In the genomic region with DNA sequence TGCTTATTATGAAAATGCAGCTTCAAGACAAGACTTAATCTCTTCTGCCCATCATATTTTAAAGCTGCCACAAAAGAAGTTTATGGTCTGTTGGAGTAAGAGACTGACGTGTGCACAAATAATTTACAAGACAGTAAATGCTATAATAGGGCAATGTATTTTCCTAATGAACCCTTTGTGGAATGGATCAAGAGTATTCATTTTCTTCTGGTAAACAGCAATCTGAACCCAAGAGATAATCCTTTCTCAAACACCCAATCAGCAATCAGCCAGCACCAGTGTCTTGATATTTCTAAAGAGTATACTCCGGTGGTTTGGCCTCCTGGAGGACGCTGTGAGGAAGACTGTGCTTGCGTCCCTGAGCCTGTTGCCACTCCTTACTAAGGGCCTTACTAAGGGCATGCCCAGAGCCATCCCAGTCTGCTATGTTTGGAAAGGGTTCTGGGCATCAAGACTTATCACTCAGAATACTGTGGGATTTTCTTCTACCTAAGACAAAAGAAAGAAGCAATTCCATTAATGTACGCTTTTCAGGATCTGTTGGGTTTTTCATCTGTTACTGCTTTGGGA, we compare ENCODE assay signal across 2 cellular contexts.
A peak's percentile ranks its signal among the peaks of the same experiment; 100 is the strongest.
TF ChIP-seq lines count a peak whose summit lies in the region.

No MANE protein-coding gene starts in this region.

TF ChIP-seq in GM23338, 12 proteins besides CTCF, POLR2A, EP300 and RAD21 (continues in another document):
- TF ChIP-seq, protein P1, sequence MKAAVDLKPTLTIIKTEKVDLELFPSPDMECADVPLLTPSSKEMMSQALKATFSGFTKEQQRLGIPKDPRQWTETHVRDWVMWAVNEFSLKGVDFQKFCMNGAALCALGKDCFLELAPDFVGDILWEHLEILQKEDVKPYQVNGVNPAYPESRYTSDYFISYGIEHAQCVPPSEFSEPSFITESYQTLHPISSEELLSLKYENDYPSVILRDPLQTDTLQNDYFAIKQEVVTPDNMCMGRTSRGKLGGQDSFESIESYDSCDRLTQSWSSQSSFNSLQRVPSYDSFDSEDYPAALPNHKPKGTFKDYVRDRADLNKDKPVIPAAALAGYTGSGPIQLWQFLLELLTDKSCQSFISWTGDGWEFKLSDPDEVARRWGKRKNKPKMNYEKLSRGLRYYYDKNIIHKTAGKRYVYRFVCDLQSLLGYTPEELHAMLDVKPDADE (IDR thresholded peaks at IDR 0.05): no peak
- TF ChIP-seq EZH2phosphoT487 (IDR thresholded peaks at IDR 0.05; ENCODE audit: unreplicated experiment) (no peak), CREB1 (CRISPR knock-in tag; IDR thresholded peaks at IDR 0.05; ENCODE audit: low read depth) (no peak), JUNB (IDR thresholded peaks at IDR 0.05; ENCODE audit: unreplicated experiment) (no peak), STAT1 (IDR thresholded peaks at IDR 0.05; ENCODE audit: unreplicated experiment) (no peak), NANOG (IDR thresholded peaks at IDR 0.05; ENCODE audit: borderline replicate concordance) (no peak), ZNF331 (CRISPR knock-in tag; IDR thresholded peaks at IDR 0.05; ENCODE audit: low read depth) (no peak), POLR2AphosphoS5 (IDR thresholded peaks at IDR 0.05; ENCODE audit: low read depth) (no peak)
- TF ChIP-seq, protein P2, sequence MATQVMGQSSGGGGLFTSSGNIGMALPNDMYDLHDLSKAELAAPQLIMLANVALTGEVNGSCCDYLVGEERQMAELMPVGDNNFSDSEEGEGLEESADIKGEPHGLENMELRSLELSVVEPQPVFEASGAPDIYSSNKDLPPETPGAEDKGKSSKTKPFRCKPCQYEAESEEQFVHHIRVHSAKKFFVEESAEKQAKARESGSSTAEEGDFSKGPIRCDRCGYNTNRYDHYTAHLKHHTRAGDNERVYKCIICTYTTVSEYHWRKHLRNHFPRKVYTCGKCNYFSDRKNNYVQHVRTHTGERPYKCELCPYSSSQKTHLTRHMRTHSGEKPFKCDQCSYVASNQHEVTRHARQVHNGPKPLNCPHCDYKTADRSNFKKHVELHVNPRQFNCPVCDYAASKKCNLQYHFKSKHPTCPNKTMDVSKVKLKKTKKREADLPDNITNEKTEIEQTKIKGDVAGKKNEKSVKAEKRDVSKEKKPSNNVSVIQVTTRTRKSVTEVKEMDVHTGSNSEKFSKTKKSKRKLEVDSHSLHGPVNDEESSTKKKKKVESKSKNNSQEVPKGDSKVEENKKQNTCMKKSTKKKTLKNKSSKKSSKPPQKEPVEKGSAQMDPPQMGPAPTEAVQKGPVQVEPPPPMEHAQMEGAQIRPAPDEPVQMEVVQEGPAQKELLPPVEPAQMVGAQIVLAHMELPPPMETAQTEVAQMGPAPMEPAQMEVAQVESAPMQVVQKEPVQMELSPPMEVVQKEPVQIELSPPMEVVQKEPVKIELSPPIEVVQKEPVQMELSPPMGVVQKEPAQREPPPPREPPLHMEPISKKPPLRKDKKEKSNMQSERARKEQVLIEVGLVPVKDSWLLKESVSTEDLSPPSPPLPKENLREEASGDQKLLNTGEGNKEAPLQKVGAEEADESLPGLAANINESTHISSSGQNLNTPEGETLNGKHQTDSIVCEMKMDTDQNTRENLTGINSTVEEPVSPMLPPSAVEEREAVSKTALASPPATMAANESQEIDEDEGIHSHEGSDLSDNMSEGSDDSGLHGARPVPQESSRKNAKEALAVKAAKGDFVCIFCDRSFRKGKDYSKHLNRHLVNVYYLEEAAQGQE (IDR thresholded peaks at IDR 0.05; ENCODE audit: unreplicated experiment): no peak

TF ChIP-seq in K562, 482 proteins besides CTCF, POLR2A, EP300 and RAD21 (continued from another document):
- TF ChIP-seq NEUROD1 (IDR thresholded peaks at IDR 0.05; ENCODE audit: borderline replicate concordance, low read depth, low read length, partially characterized antibody) (no peak), TAL1 (IDR thresholded peaks at IDR 0.05) (0 out of 2 replicates have a peak, but pooled peaks have one; percentile 6)
